8 cellular contexts compared by ENCODE assay signal in genomic region chr12:93135286-93136239, GRCh38.
DNase-seq lines count a peak whose midpoint lies in the region; ATAC-seq and TF ChIP-seq lines count a peak whose summit lies in the region.

No MANE protein-coding gene starts in this region.

- ATAC-seq in naive thymus-derived CD8-positive, alpha-beta T cell, result no peak

- no peaks in the 10 kb centered on the region for H3K9me3 ChIP-seq in Karpas-422 (ENCODE audit: low read length)

- H3K27ac ChIP-seq in VCaP (peak overlapping the region; percentile 92), Karpas-422 (ENCODE audit: low read length) (no peak overlapping the region)

- H2AFZ ChIP-seq in Karpas-422 (ENCODE audit: low read length), result no peak overlapping the region

- no peak overlapping the region for H3K9ac ChIP-seq in Karpas-422 (ENCODE audit: low read length)

- H3K4me1 Mint-ChIP-seq in naive thymus-derived CD8-positive, alpha-beta T cell, result peaks cover 5 to 55% (median 20%) of the 10 kb centered on the region in 4 donors

- H3K36me3 Mint-ChIP-seq in naive thymus-derived CD8-positive, alpha-beta T cell, result no peaks in the 10 kb centered on the region

- DNase-seq in GM12865 (ENCODE audit: low read depth), result peak; percentile 70
- peak; percentile 51 for DNase-seq in LHCN-M2 (ENCODE audit: low read depth)
- no peak for DNase-seq in naive thymus-derived CD8-positive, alpha-beta T cell
- DNase-seq in NK-92 treated with Interleukin-12 subunit alpha and Interleukin-12 subunit beta, amount 100 ng/mL, for 24 hours (lab: John Stamatoyannopoulos, UW), result no peak
- no peak for DNase-seq in RPMI8226
- no peak for DNase-seq in Karpas-422
- no peak for DNase-seq in activated CD4-positive, alpha-beta T cell treated with anti-CD3 and anti-CD28 coated beads for 4 hours

- peak overlapping the region in 7 of 10 donors; percentile 2 to 88 (median 46) for H3K27ac Mint-ChIP-seq in naive thymus-derived CD8-positive, alpha-beta T cell

- no peaks in the 10 kb centered on the region for H3K79me2 ChIP-seq in Karpas-422 (ENCODE audit: low read length)

- H3K4me3 ChIP-seq in GM12865 (ENCODE audit: low read depth, low read length) (peak overlapping the region; percentile 31), Karpas-422 (ENCODE audit: low read length) (no peak overlapping the region)

- H3K9me2 ChIP-seq in Karpas-422 (replicated peaks; ENCODE audit: insufficient read depth, low read length), result no peaks in the 10 kb centered on the region

- peak overlapping the region in 2 of 10 donors; percentile 4 to 51 for H3K4me3 Mint-ChIP-seq in naive thymus-derived CD8-positive, alpha-beta T cell

- H3K4me1 ChIP-seq in Karpas-422 (ENCODE audit: low read length), result no peaks in the 10 kb centered on the region

- H3K27me3 Mint-ChIP-seq in naive thymus-derived CD8-positive, alpha-beta T cell, result no peaks in the 10 kb centered on the region

- peaks cover 0 to 2% (median 0%) of the 10 kb centered on the region in 9 donors for H3K9me3 Mint-ChIP-seq in naive thymus-derived CD8-positive, alpha-beta T cell

- H3K27me3 ChIP-seq in Karpas-422 (ENCODE audit: low read length), result no peaks in the 10 kb centered on the region

- POLR2A ChIA-PET in naive thymus-derived CD8-positive, alpha-beta T cell (lab: Charles Lee), result no interaction called here

- no peaks in the 10 kb centered on the region for H4K20me1 ChIP-seq in Karpas-422 (ENCODE audit: insufficient read depth, low read depth, low read length)

- H3K4me2 ChIP-seq in Karpas-422 (ENCODE audit: low read depth, low read length, poor library complexity, severe bottlenecking), result no peak overlapping the region

- no peak for TF ChIP-seq CTCF in GM12865 (IDR thresholded peaks at IDR 0.05; ENCODE audit: insufficient read depth, low read depth, low read length, missing control alignments)
- no peak for TF ChIP-seq CTCF in VCaP (conservative IDR thresholded peaks at IDR 0.05)

- H3K36me3 ChIP-seq in Karpas-422 (ENCODE audit: insufficient read depth, low read length), result no peaks in the 10 kb centered on the region

Comparison
In these comparisons a context has a peak if more than half of its experiments do, and no peak if none do; other contexts are left out.
1. DNase-seq: peak in GM12865 (single experiment) and LHCN-M2 (single experiment); none in naive thymus-derived CD8-positive, alpha-beta T cell (0 of 10), NK-92 treated with Interleukin-12 subunit alpha and Interleukin-12 subunit beta, amount 100 ng/mL, for 24 hours (single experiment), RPMI8226 (single experiment), Karpas-422 (single experiment) and activated CD4-positive, alpha-beta T cell treated with anti-CD3 and anti-CD28 coated beads for 4 hours (0 of 2).